Comparison of ENCODE assay signal across 26 cellular contexts in the genomic region with DNA sequence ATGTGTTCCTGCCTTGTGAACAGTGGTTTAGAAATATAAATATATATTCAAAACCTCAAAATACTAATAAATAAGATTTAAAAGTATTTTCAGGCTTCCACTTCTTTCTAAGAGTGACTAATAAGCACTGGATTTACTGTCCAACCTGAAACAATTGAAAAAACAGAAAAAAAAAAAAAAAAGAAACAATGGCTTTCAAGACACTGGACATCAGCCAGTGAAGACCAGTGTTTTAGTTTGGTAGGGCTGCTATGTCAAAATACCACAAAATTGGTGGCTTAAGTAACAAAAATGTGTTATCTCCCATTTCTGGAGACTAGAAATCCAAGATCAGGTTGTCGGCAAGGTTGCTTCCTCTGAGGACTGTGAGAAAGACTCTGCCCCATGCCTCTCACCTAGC.
"Had no signal": no experiment of that assay in that cellular context is flagged by ENCODE, and none has a peak within 500 bp of the region (broad histone marks: within the 10 kb centered on the region; RNA-seq: fewer than 3 reads in every experiment).

No MANE protein-coding gene starts in this region.

- DNase-seq: activated CD4-positive, alpha-beta T cell treated with anti-CD3 and anti-CD28 coated beads, Interleukin-2, amount 10 ng/mL, durations not matched to agents 24 days and 14 days; activated CD4-positive, alpha-beta T cell treated with anti-CD3 and anti-CD28 coated beads, Interleukin-2, amount 50 U/mL, for 4 hours; activated CD8-positive, alpha-beta T cell treated with anti-CD3 and anti-CD28 coated beads for 36 hours; activated gamma-delta T cell; activated naive CD4-positive, alpha-beta T cell treated with Interleukin-2 at 50 U/mL for 16 hours; activated naive CD8-positive, alpha-beta T cell treated with anti-CD3 and anti-CD28 coated beads, Interleukin-2, amount 10 ng/mL, durations not matched to agents 7 days and 5 days; activated T-cell treated with anti-CD3 and anti-CD28 coated beads, Interleukin-2, amount 50 U/mL, for 24 hours; amygdala; body of pancreas; caudate nucleus; Karpas-422; KBM-7; MM.1S; MV-4-11; NCI-H1092; NCI-H1436 treated with DMSO at 0.1 percent for 48 hours; NCI-H1694 treated with DMSO at 0.1 percent for 48 hours; NCI-H2029; NCI-H345; NCI-H524 treated with DMSO at 0.1 percent for 48 hours; PC-3; Right ventricle myocardium superior; SW 1271; T1000 had no signal

- H3K4me3 ChIP-seq: ascending aorta, body of pancreas, breast epithelium had no signal

- ATAC-seq: activated CD8-positive, alpha-beta T cell treated with anti-CD3 and anti-CD28 coated beads for 36 hours; body of pancreas; PC-3 had no signal
